Comparison of ENCODE assay signal across 17 cellular contexts in genomic region chr3:128434524-128434923, GRCh38. TPM values are rescaled to one million over a fixed set of nuclear protein-coding genes. Genes with fewer than 3 reads are reported as not detected.
DNase-seq lines count a peak whose midpoint lies in the region; ATAC-seq, FAIRE-seq and TF ChIP-seq lines count a peak whose summit lies in the region.
"Had no signal": no experiment of that assay in that cellular context is flagged by ENCODE, and none has a peak within 500 bp of the region (broad histone marks: within the 10 kb centered on the region; RNA-seq: fewer than 3 reads in every experiment).

No MANE protein-coding gene starts in this region.

- no peak overlapping the region for H3K14ac ChIP-seq in H1 (ENCODE audit: insufficient read length)

- H2BK120ac ChIP-seq in H1 (replicated peaks; ENCODE audit: low read depth, low read length), result peak overlapping the region; percentile 54

- ATAC-seq in Right ventricle myocardium inferior (no peak), heart left ventricle (no peak), PC-3 (no peak)
- ATAC-seq: CD8-positive, alpha-beta T cell had no signal

- no peak overlapping the region for H3K4me3 ChIP-seq in heart left ventricle
- no peak overlapping the region for H3K4me3 ChIP-seq in PC-3 (ENCODE audit: low read length)
- no peak overlapping the region for H3K4me3 ChIP-seq in H1 (ENCODE audit: extremely low read depth in 1 of 4, insufficient read depth in 2 of 4, low read depth in 3 of 4, low read length in 4 of 4)
- H3K4me3 ChIP-seq in A673 (ENCODE audit: low read depth, low read length, poor library complexity, severe bottlenecking), result no peak overlapping the region

- H2AK5ac ChIP-seq in H1 (ENCODE audit: low read depth, low read length), result no peak overlapping the region; the same call in 1 of the 2 replicates

- H3K9ac ChIP-seq in PC-3 (ENCODE audit: low read length) (no peak overlapping the region), H1 (replicated peaks in 1 of 4; ENCODE audit: extremely low read depth in 1 of 4, low read depth in 3 of 4, low read length in 3 of 4) (no peak overlapping the region)

- no peak overlapping the region for H4K5ac ChIP-seq in H1 (ENCODE audit: insufficient read length, low read depth, low read length)

- peaks cover 9% of the 10 kb centered on the region; the same call in 1 of the 2 replicates for H3K23me2 ChIP-seq in H1 (ENCODE audit: low read depth, low read length)

- 92 to 98% (median 95%) methylated on average over 2 of the region's 2 CpGs for WGBS in heart left ventricle, 4 donors
- 82% methylated on average over 2 of the region's 2 CpGs; no CpG with 5 or more reads in 1 of the 2 experiments for WGBS in H1 (ENCODE audit: extremely low coverage in 1 of 2, insufficient coverage in 1 of 2, insufficient read length in 1 of 2, insufficient replicate concordance in 2 of 2, low coverage in 1 of 2, low lambda C conversion rate in 2 of 2, missing lambda C conversion rate in 1 of 2), 2 experiments

- 0 out of 2 replicates have a peak overlapping the region, but pooled peaks have one; percentile 7 for H2BK12ac ChIP-seq in H1 (ENCODE audit: low read depth, low read length)

- H3K4me1 ChIP-seq in heart left ventricle (peaks cover 0 to 14% (median 5%) of the 10 kb centered on the region in 12 donors), PC-3 (ENCODE audit: insufficient read depth, low read length) (peaks cover 42% of the 10 kb centered on the region), H1 (replicated peaks in 1 of 4; ENCODE audit: control insufficient read depth in 3 of 4, insufficient read depth in 4 of 4, low read length in 3 of 4) (peaks cover 6 to 35% (median 28%) of the 10 kb centered on the region in 4 experiments), A673 (ENCODE audit: insufficient read depth, low read length, poor library complexity, severe bottlenecking) (no peaks in the 10 kb centered on the region)

- H3K9me3 ChIP-seq in heart left ventricle, result no peaks in the 10 kb centered on the region
- no peaks in the 10 kb centered on the region for H3K9me3 ChIP-seq in PC-3 (ENCODE audit: low read length)
- no peaks in the 10 kb centered on the region for H3K9me3 ChIP-seq in H1 (ENCODE audit: insufficient read depth in 2 of 2, low read depth in 1 of 2, low read length in 1 of 2)
- no peaks in the 10 kb centered on the region for H3K9me3 ChIP-seq in A673 (ENCODE audit: low read depth, low read length, poor library complexity, severe bottlenecking)
- H3K9me3 ChIP-seq: BE2C had no signal

- H3K9me2 ChIP-seq in PC-3 (replicated peaks; ENCODE audit: low read length), result no peaks in the 10 kb centered on the region

- no peak overlapping the region for H4K91ac ChIP-seq in H1 (replicated peaks; ENCODE audit: insufficient read length, low read length)

- H3K79me1 ChIP-seq in H1 (ENCODE audit: low read depth, low read length), result no peaks in the 10 kb centered on the region

- BruUV-seq in PC-3 (replicated peaks; lab: Mats Ljungman, UMichigan), result TSS peak; percentile 74
- BruUV-seq in A673 (replicated peaks; lab: Mats Ljungman, UMichigan), result no TSS peak

- POLR2A ChIA-PET in PC-3 (lab: Charles Lee; ENCODE audit: unreplicated experiment), result interaction anchor here (0.6 kb wide), 1 partner anchor 16 kb away, joined by 6 read pairs; no protein-coding TSS in a partner anchor
- POLR2A ChIA-PET in H1 (lab: Charles Lee; ENCODE audit: partially characterized antibody), result interaction anchor here (1.0 to 2.5 kb wide), 4 partner anchors 13 to 86 kb away, joined by 3 to 5 read pairs (median 4); no protein-coding TSS in a partner anchor
- POLR2A ChIA-PET in A673 (lab: Charles Lee; ENCODE audit: low non-redundant PET), result no interaction called here

- no peak for TF ChIP-seq EP300 in H1 (IDR thresholded peaks at IDR 0.05; ENCODE audit: borderline replicate concordance in 1 of 2, low read depth in 2 of 2, low read length in 2 of 2)

- no peak overlapping the region for H2BK20ac ChIP-seq in H1 (ENCODE audit: low read length)

- no peak overlapping the region for H3K56ac ChIP-seq in H1 (replicated peaks; ENCODE audit: insufficient read length, low read depth, low read length)

- H3K4me2 ChIP-seq in PC-3 (ENCODE audit: low read length), result peak overlapping the region; percentile 42; the same call in 1 of the 2 replicates
- H3K4me2 ChIP-seq in H1 (ENCODE audit: insufficient read depth in 1 of 2, low read depth in 2 of 2, low read length in 2 of 2), result peak overlapping the region in 1 of 2 experiments; percentile 95; a peak in 1 of 4 replicates

- H2BK15ac ChIP-seq in H1 (ENCODE audit: low read length), result no peak overlapping the region

- no peak overlapping the region for H3K4ac ChIP-seq in H1 (replicated peaks; ENCODE audit: insufficient read length, low read depth, low read length)

- DNase-seq in Right ventricle myocardium inferior (ENCODE audit: missing footprints), result peak; percentile 6
- DNase-seq in heart left ventricle, result no peak
- DNase-seq in PC-3, result no peak
- no peak for DNase-seq in H1 (ENCODE audit: low read depth in 1 of 2, low spot score in 2 of 2)
- no peak for DNase-seq in type B pancreatic cell (ENCODE audit: extremely low spot score, unreplicated experiment)
- DNase-seq in stimulated activated CD4-positive, alpha-beta T cell treated with anti-CD3 and anti-CD28 coated beads, Interleukin-4, amount 100 ng/mL, for 1 hour, result no peak
- no peak for DNase-seq in A673 (ENCODE audit: low spot score)
- no peak for DNase-seq in COR-L47 (lab: John Stamatoyannopoulos, UW)
- DNase-seq: CD8-positive, alpha-beta T cell; GF-D8 had no signal

- TF ChIP-seq POLR2A in heart left ventricle (IDR thresholded peaks at IDR 0.05) (no peak), H1 (IDR thresholded peaks at IDR 0.05; ENCODE audit: control extremely low read depth in 1 of 2, low read depth in 2 of 2, low read length in 2 of 2) (no peak)

- no peak overlapping the region for H3K27ac ChIP-seq in heart left ventricle
- peak overlapping the region; percentile 80 for H3K27ac ChIP-seq in PC-3 (ENCODE audit: low read length)
- H3K27ac ChIP-seq in H1 (ENCODE audit: low read depth, low read length), result no peak overlapping the region
- no peak overlapping the region for H3K27ac ChIP-seq in A673 (ENCODE audit: low read depth, low read length, poor library complexity, severe bottlenecking)

- peak overlapping the region; percentile 68 for H3K27ac Mint-ChIP-seq in type B pancreatic cell
- H3K27ac Mint-ChIP-seq: CD14-positive monocyte; CD8-positive, alpha-beta T cell; IgD-negative memory B cell had no signal

- no peak overlapping the region for H3K23ac ChIP-seq in H1 (ENCODE audit: insufficient read length)

- no peak for FAIRE-seq in H1 (lab: Jason Lieb, UNC)

- H3K79me2 ChIP-seq in PC-3 (ENCODE audit: low read length) (no peaks in the 10 kb centered on the region), H1 (ENCODE audit: control insufficient read depth in 1 of 2, insufficient read depth in 2 of 2, low read length in 2 of 2) (no peaks in the 10 kb centered on the region)

- no peak overlapping the region for H4K8ac ChIP-seq in H1 (ENCODE audit: extremely low read depth, insufficient read depth, low read length)

- no peak for TF ChIP-seq CTCF in heart left ventricle (IDR thresholded peaks at IDR 0.05)
- no peak for TF ChIP-seq CTCF in PC-3 (conservative IDR thresholded peaks at IDR 0.05; ENCODE audit: low read depth, low read length)
- TF ChIP-seq CTCF in H1 (IDR thresholded peaks at IDR 0.05; ENCODE audit: control extremely low read depth in 1 of 3, insufficient read depth in 1 of 3, low read depth in 1 of 3, low read length in 3 of 3), result no peak
- no peak for TF ChIP-seq CTCF in type B pancreatic cell (conservative IDR thresholded peaks at IDR 0.05)
- TF ChIP-seq CTCF in A673 (conservative IDR thresholded peaks at IDR 0.05; ENCODE audit: low read depth, low read length), result no peak

- H2AFZ ChIP-seq in PC-3 (ENCODE audit: low read length) (no peak overlapping the region), H1 (ENCODE audit: low read length) (no peak overlapping the region)

- H3K4me1 Mint-ChIP-seq in type B pancreatic cell (ENCODE audit: unreplicated experiment), result peaks cover 22% of the 10 kb centered on the region

- H3K18ac ChIP-seq in H1 (ENCODE audit: extremely low read depth, low read length), result no peak overlapping the region

- no peaks in the 10 kb centered on the region for H3K9me3 Mint-ChIP-seq in type B pancreatic cell
- H3K9me3 Mint-ChIP-seq: CD8-positive, alpha-beta T cell; IgD-negative memory B cell had no signal

- intact Hi-C loops in Right ventricle myocardium inferior (cut with DNase I), result no loop called here
- intact Hi-C loops in heart left ventricle (cut with DNase I), result loop anchor here in 1 of 10 donors (5.0 kb wide), 1 partner anchor 43 kb away; no protein-coding TSS in a partner anchor
- intact Hi-C loops in PC-3 (cut with micrococcal nuclease), result no loop called here
- intact Hi-C loops in A673 (cut with micrococcal nuclease; ENCODE audit: unreplicated experiment), result no loop called here

- no peak for TF ChIP-seq RAD21 in H1 (IDR thresholded peaks at IDR 0.05 in 1 of 2, conservative IDR thresholded peaks at IDR 0.05 in 1 of 2; ENCODE audit: low read depth in 2 of 2, low read length in 2 of 2)

- H4K20me1 ChIP-seq in PC-3 (ENCODE audit: low read length) (no peaks in the 10 kb centered on the region), H1 (replicated peaks in 1 of 2; ENCODE audit: control insufficient read depth in 1 of 2, insufficient read depth in 2 of 2, low read length in 2 of 2) (peaks cover 1 to 6% of the 10 kb centered on the region in 2 experiments)

- no peaks in the 10 kb centered on the region for H3K36me3 Mint-ChIP-seq in type B pancreatic cell
- H3K36me3 Mint-ChIP-seq: CD14-positive monocyte; CD8-positive, alpha-beta T cell; IgD-negative memory B cell had no signal

- CTCF ChIA-PET in PC-3 (lab: Charles Lee) (no interaction called here), H1 (lab: Charles Lee; ENCODE audit: partially characterized antibody) (interaction anchor here (0.6 to 12.6 kb wide), 13 partner anchors 9 to 194 kb away, joined by 3 to 144 read pairs (median 5); partner anchors contain the start of gene DNAJB8), A673 (lab: Charles Lee) (no interaction called here)

- H3K27me3 Mint-ChIP-seq in type B pancreatic cell, result peaks cover 45% of the 10 kb centered on the region

- H3F3A ChIP-seq in PC-3 (ENCODE audit: low read length, unreplicated experiment), result no peaks in the 10 kb centered on the region

- peaks cover 8 to 49% (median 30%) of the 10 kb centered on the region in 9 donors for H3K27me3 ChIP-seq in heart left ventricle
- no peaks in the 10 kb centered on the region for H3K27me3 ChIP-seq in PC-3 (ENCODE audit: low read length)
- H3K27me3 ChIP-seq in H1 (replicated peaks in 1 of 4; ENCODE audit: control insufficient read depth in 3 of 4, extremely low read depth in 1 of 4, insufficient read depth in 3 of 4, low read length in 3 of 4), result peaks cover 9 to 43% (median 37%) of the 10 kb centered on the region in 4 experiments
- no peaks in the 10 kb centered on the region for H3K27me3 ChIP-seq in A673 (replicated peaks; ENCODE audit: insufficient read depth, low read depth, low read length, poor library complexity)
- H3K27me3 ChIP-seq: BE2C had no signal

- H2BK5ac ChIP-seq in H1 (ENCODE audit: low read depth, low read length), result no peak overlapping the region

- H3K36me3 ChIP-seq in heart left ventricle (no peaks in the 10 kb centered on the region), PC-3 (ENCODE audit: low read depth, low read length) (no peaks in the 10 kb centered on the region), H1 (ENCODE audit: control insufficient read depth in 2 of 4, insufficient read depth in 4 of 4, low read length in 3 of 4) (no peaks in the 10 kb centered on the region), A673 (ENCODE audit: insufficient read depth, low read length, poor library complexity, severe bottlenecking) (no peaks in the 10 kb centered on the region)
- H3K36me3 ChIP-seq: BE2C had no signal

- H3K4me3 Mint-ChIP-seq in type B pancreatic cell, result no peak overlapping the region
- H3K4me3 Mint-ChIP-seq: CD8-positive, alpha-beta T cell; IgD-negative memory B cell had no signal

RNA-seq across cellular contexts. Expression of gene DNAJB8, which starts 32.2 kb away (rescaled TPM):
- total RNA-seq in Right ventricle myocardium inferior (not detected), heart left ventricle (not detected), PC-3 (2014; rRNA removed) (not detected in 2 replicates), type B pancreatic cell (ENCODE audit: low replicate concordance) (not detected in 2 replicates), A673 (2021) (not detected in 2 replicates)
- polyA plus RNA-seq in heart left ventricle (not detected), H1 (2011; rRNA removed) (not detected in 2 replicates)
- not detected in 2 replicates for total RNA-seq in H1 (2021; fragmentation: NEBNext Ultra II Directional; extraction: Animal tissue kit (Norgen Biotek cat#: 25700))
- not detected for polyA plus RNA-seq in H1 (2011; cell fraction: cytosol; rRNA removed)
- polyA plus RNA-seq in H1 (2011; cell fraction: nucleus; rRNA removed), result not detected
- not detected in 4 replicates for polyA plus RNA-seq in H1 (2012, experiment 1 of 2)
- not detected for polyA plus RNA-seq in H1 (2012, experiment 2 of 2)
- polyA plus RNA-seq in H1 (2013, experiment 1 of 2), result not detected
- polyA plus RNA-seq in H1 (2013, experiment 2 of 2), result not detected
- polyA minus RNA-seq in H1 (2011; rRNA and poly(A)+ RNA removed), result not detected in 2 replicates
- not detected for polyA minus RNA-seq in H1 (2011; cell fraction: cytosol; rRNA and poly(A)+ RNA removed)
- not detected for polyA minus RNA-seq in H1 (2011; cell fraction: nucleus; rRNA and poly(A)+ RNA removed)
- total RNA-seq: A172; CD8-positive, alpha-beta T cell; H7; HT-29 had no signal
- polyA plus RNA-seq: AG04450, CD14-positive monocyte, IgD-negative memory B cell had no signal

RNA-seq across cellular contexts. Expression of gene GATA2, which starts 58.5 kb away (rescaled TPM):
- total RNA-seq in Right ventricle myocardium inferior (9.1 TPM), heart left ventricle (10 to 100 TPM in 7 of 9 donors, 1 to 10 TPM in 2; 6.0 to 30.7 (median 12.3) TPM), PC-3 (2014; rRNA removed) (26.8 and 32.4 TPM in 2 replicates), type B pancreatic cell (ENCODE audit: low replicate concordance) (14.1 and 23.9 TPM in 2 replicates), A673 (2021) (14.2 and 19.4 TPM in 2 replicates)
- polyA plus RNA-seq in heart left ventricle (10 to 100 TPM; 16.8 to 18.2 TPM), H1 (2011; rRNA removed) (0.03 and 0.22 TPM in 2 replicates)
- total RNA-seq in H1 (2021; fragmentation: NEBNext Ultra II Directional; extraction: Animal tissue kit (Norgen Biotek cat#: 25700)), result 0.30 and 0.40 TPM in 2 replicates
- 0.17 TPM for polyA plus RNA-seq in H1 (2011; cell fraction: cytosol; rRNA removed)
- polyA plus RNA-seq in H1 (2011; cell fraction: nucleus; rRNA removed), result 0.23 TPM
- polyA plus RNA-seq in H1 (2012, experiment 1 of 2), result 0.12 to 0.23 TPM in 2 of 4 replicates, not detected in the others
- 0.17 TPM for polyA plus RNA-seq in H1 (2012, experiment 2 of 2)
- 0.08 TPM for polyA plus RNA-seq in H1 (2013, experiment 1 of 2)
- 0.17 TPM for polyA plus RNA-seq in H1 (2013, experiment 2 of 2)
- polyA minus RNA-seq in H1 (2011; rRNA and poly(A)+ RNA removed), result 0.09 and 0.12 TPM in 2 replicates
- 2.0 TPM for polyA minus RNA-seq in H1 (2011; cell fraction: cytosol; rRNA and poly(A)+ RNA removed)
- polyA minus RNA-seq in H1 (2011; cell fraction: nucleus; rRNA and poly(A)+ RNA removed), result 0.40 TPM
